ENCODE assay signal across 8 cellular contexts in the genomic region with DNA sequence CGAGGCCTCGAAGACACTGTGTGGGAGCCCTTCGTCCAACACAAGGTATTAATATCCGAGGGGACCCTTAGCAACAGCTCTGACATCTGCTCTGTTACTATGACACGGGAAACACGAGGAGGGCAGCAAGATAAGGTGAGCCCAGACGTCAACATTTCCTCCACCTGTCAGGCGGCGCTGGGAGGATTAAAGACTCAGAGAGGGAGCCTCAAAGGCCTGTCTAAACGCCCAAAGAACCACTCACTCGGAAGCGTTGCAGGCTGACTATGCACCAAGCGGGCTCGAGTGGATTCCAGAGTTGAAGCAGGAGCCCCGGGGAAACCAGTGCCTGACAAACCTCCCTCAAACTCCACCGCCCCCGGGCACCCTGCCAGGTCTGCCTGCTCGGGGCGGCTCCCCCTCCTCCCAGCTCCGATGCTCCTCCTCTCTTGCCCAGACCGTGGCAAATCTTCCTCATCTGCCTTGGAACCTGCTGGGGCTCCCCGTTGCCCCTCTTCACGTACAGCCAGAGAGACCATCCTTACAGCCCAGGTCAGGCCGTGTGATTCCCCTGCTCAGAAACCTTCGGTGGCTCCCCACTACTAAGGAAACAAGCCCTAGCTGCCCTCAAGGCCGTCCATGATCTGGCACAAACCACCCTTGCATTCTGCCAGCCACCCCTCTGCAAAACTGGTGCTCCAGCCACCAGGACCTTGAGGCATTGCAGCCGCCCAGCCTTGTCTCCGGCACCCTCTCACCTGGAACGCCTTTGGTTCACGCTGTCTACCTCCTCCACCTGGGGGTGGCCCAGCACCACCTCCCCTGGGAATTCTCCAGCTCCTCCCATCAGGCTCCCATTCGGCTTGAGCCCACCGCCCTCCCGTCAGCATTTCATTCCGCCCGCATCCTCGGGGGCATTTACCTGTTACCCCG. TPM values are rescaled to one million over a fixed set of nuclear protein-coding genes. Genes with fewer than 3 reads are reported as not detected.
DNase-seq lines count a peak whose midpoint lies in the region; ATAC-seq and TF ChIP-seq lines count a peak whose summit lies in the region.

No MANE protein-coding gene starts in this region.

- H3K4me3 Mint-ChIP-seq in natural killer cell, result no peak overlapping the region

- TF ChIP-seq EP300 in sigmoid colon (IDR thresholded peaks at IDR 0.05), result no peak

- H3K36me3 Mint-ChIP-seq in natural killer cell, result no peaks in the 10 kb centered on the region

- H3K27ac ChIP-seq in DND-41 (ENCODE audit: low read length) (no peak overlapping the region), sigmoid colon (peak overlapping the region in 1 of 4 donors; percentile 42)

- ATAC-seq in DND-41 (ENCODE audit: insufficient read depth, low read depth), result no peak
- ATAC-seq in esophagus mucosa, result peak; percentile 43
- no peak for ATAC-seq in GM18870 (IDR thresholded peaks at IDR 0.05; ENCODE audit: unreplicated experiment)
- ATAC-seq in HG02610 (IDR thresholded peaks at IDR 0.05; ENCODE audit: unreplicated experiment), result no peak
- no peak for ATAC-seq in natural killer cell

- peaks cover 11% of the 10 kb centered on the region in 2 donors for H3K4me1 Mint-ChIP-seq in natural killer cell

- H3K27me3 Mint-ChIP-seq in natural killer cell (ENCODE audit: low read depth in 2 of 2), result peaks cover 0 to 20% of the 10 kb centered on the region in 2 donors

- H3K4me1 ChIP-seq in DND-41 (ENCODE audit: insufficient read depth, low read length), result peaks cover under 1% of the 10 kb centered on the region; the same call in 1 of the 2 replicates
- no peaks in the 10 kb centered on the region for H3K4me1 ChIP-seq in sigmoid colon

- no peak overlapping the region for H2AFZ ChIP-seq in DND-41 (ENCODE audit: low read depth, low read length)

- H3K36me3 ChIP-seq in DND-41 (ENCODE audit: insufficient read depth, low read length) (no peaks in the 10 kb centered on the region), sigmoid colon (no peaks in the 10 kb centered on the region)

- 38 to 49% methylated on average over 37 of the region's 37 CpGs for WGBS in sigmoid colon, 2 donors

- no peaks in the 10 kb centered on the region for H3K9me3 Mint-ChIP-seq in natural killer cell

- H3K27ac Mint-ChIP-seq in natural killer cell, result no peak overlapping the region

- H3K9me3 ChIP-seq in DND-41 (ENCODE audit: insufficient read depth, low read length, severe bottlenecking), result no peaks in the 10 kb centered on the region
- no peaks in the 10 kb centered on the region for H3K9me3 ChIP-seq in sigmoid colon

- H3K4me2 ChIP-seq in DND-41 (ENCODE audit: insufficient read depth, low read length), result no peak overlapping the region

- H3K4me3 ChIP-seq in DND-41 (ENCODE audit: low read depth in 1 of 2, low read length in 2 of 2) (no peak overlapping the region), sigmoid colon (no peak overlapping the region)

- TF ChIP-seq POLR2A in sigmoid colon (IDR thresholded peaks at IDR 0.05), result no peak

- H3K79me2 ChIP-seq in DND-41 (ENCODE audit: insufficient read depth, low read length), result no peaks in the 10 kb centered on the region

- H3K9ac ChIP-seq in DND-41 (ENCODE audit: low read depth, low read length), result no peak overlapping the region

- peak; percentile 25 for DNase-seq in DND-41
- DNase-seq in NCI-H524 treated with DMSO at 0.1 percent for 48 hours (lab: John Stamatoyannopoulos, UW), result peak; percentile 73
- DNase-seq in sigmoid colon, result peak; percentile 85
- DNase-seq in NK-92 (lab: John Stamatoyannopoulos, UW; ENCODE audit: unreplicated experiment), result no peak
- DNase-seq in natural killer cell, result no peak

- intact Hi-C loops in sigmoid colon (cut with DNase I), result no loop called here
- intact Hi-C loops in natural killer cell (cut with micrococcal nuclease), result no loop called here

- TF ChIP-seq CTCF in DND-41 (IDR thresholded peaks at IDR 0.05; ENCODE audit: borderline replicate concordance, extremely low read depth, low read length, poor library complexity, severe bottlenecking) (no peak), sigmoid colon (IDR thresholded peaks at IDR 0.05) (no peak), natural killer cell (IDR thresholded peaks at IDR 0.05) (no peak)

- H3K27me3 ChIP-seq in DND-41 (ENCODE audit: insufficient read depth, low read length, poor library complexity) (peaks cover 37% of the 10 kb centered on the region), sigmoid colon (peaks cover 0 to 11% (median 0%) of the 10 kb centered on the region in 3 donors)

- peaks cover 12% of the 10 kb centered on the region for H4K20me1 ChIP-seq in DND-41 (ENCODE audit: insufficient read depth, low read length)

RNA-seq across cellular contexts. Expression of gene RPH3AL, which starts 16.2 kb away (rescaled TPM):
- 10.0 TPM for total RNA-seq in esophagus mucosa
- 10 to 100 TPM in 1 of 4 donors, 1 to 10 TPM in 3; 1.8 to 12.7 (median 3.1) TPM for total RNA-seq in sigmoid colon
- polyA plus RNA-seq in sigmoid colon, result 10 to 100 TPM; 14.2 to 23.1 (median 15.0) TPM
- total RNA-seq in natural killer cell, result 1 to 10 TPM; 7.2 to 9.9 (median 7.9) TPM

Comparison
In these comparisons a context has a peak if more than half of its experiments do, and no peak if none do; other contexts are left out.
1. DNase-seq: peak in DND-41 (single experiment), NCI-H524 treated with DMSO at 0.1 percent for 48 hours (single experiment) and sigmoid colon (single experiment); none in NK-92 (single experiment) and natural killer cell (single experiment).